ENCODE assay signal across 8 cellular contexts in genomic region chr9:35656841-35657326, GRCh38. TPM values are rescaled to one million over a fixed set of nuclear protein-coding genes. Genes with fewer than 3 reads are reported as not detected.
A peak's percentile ranks its signal among the peaks of the same experiment; 100 is the strongest.
DNase-seq lines count a peak whose midpoint lies in the region; ATAC-seq, FAIRE-seq and TF ChIP-seq lines count a peak whose summit lies in the region.

No MANE protein-coding gene starts in this region.

- H3K36me3 ChIP-seq in adipocyte (ENCODE audit: control insufficient read depth, insufficient read depth, low read length, severe bottlenecking) = peaks cover 20% of the 10 kb centered on the region
- peaks cover 1 to 4% of the 10 kb centered on the region in 2 experiments for H3K36me3 ChIP-seq in keratinocyte (ENCODE audit: control insufficient read depth in 2 of 2, extremely low read depth in 1 of 2, insufficient read depth in 2 of 2, low read length in 2 of 2)
- peaks cover 0 to 15% (median 11%) of the 10 kb centered on the region in 5 donors for H3K36me3 ChIP-seq in subcutaneous abdominal adipose tissue (ENCODE audit: control insufficient read depth in 5 of 5, insufficient read depth in 5 of 5, low read length in 5 of 5)

- no peak for FAIRE-seq in keratinocyte (lab: Jason Lieb, UNC)

- no peaks in the 10 kb centered on the region for H4K20me1 ChIP-seq in keratinocyte (ENCODE audit: control insufficient read depth, extremely low read depth, insufficient read depth, low read length)

- intact Hi-C loops in sciatic nerve (cut with DNase I) = no loop called here

- H3K27ac ChIP-seq in keratinocyte (ENCODE audit: control insufficient read depth, insufficient read depth, low read length) = peak overlapping the region; percentile 59
- peak overlapping the region; percentile 95 for H3K27ac ChIP-seq in subcutaneous abdominal adipose tissue (ENCODE audit: low read depth, low read length)

- no peaks in the 10 kb centered on the region for H3K27me3 ChIP-seq in adipocyte (replicated peaks; ENCODE audit: control insufficient read depth, insufficient read depth, low read length)
- H3K27me3 ChIP-seq in keratinocyte (ENCODE audit: control insufficient read depth, extremely low read depth, insufficient read depth, low read length) = peaks cover 3% of the 10 kb centered on the region
- no peaks in the 10 kb centered on the region for H3K27me3 ChIP-seq in subcutaneous abdominal adipose tissue (ENCODE audit: control insufficient read depth in 5 of 5, insufficient read depth in 4 of 5, low read length in 5 of 5)

- H3K9me1 ChIP-seq in keratinocyte (ENCODE audit: control insufficient read depth, extremely low read depth, insufficient read depth, low read length) = no peaks in the 10 kb centered on the region

- H3K4me3 ChIP-seq in adipocyte (ENCODE audit: low read length) (peak overlapping the region; percentile 64), keratinocyte (ENCODE audit: control insufficient read depth in 2 of 3, extremely low read depth in 1 of 3, insufficient read depth in 2 of 3, low read depth in 1 of 3, low read length in 3 of 3) (peak overlapping the region; percentile 2 to 67 (median 37)), subcutaneous abdominal adipose tissue (ENCODE audit: low read depth in 1 of 5, low read length in 5 of 5) (peak overlapping the region; percentile 57 to 97 (median 69))

- ATAC-seq in sciatic nerve = no peak
- ATAC-seq in HG03025 (IDR thresholded peaks at IDR 0.05; ENCODE audit: low FRiP score, unreplicated experiment) = no peak

- dilution Hi-C loops in keratinocyte (cut with MboI; ENCODE audit: extremely low pct_ligation_motif_present, low sequenced_read_pairs) = no loop called here

- peak overlapping the region; percentile 90 for H2AFZ ChIP-seq in keratinocyte (ENCODE audit: control insufficient read depth, low read length)

- H3K4me1 ChIP-seq in adipocyte (ENCODE audit: control insufficient read depth, insufficient read depth, low read length) (peaks cover 43% of the 10 kb centered on the region), keratinocyte (ENCODE audit: control insufficient read depth, extremely low read depth, insufficient read depth, low read length) (peaks cover 13% of the 10 kb centered on the region), subcutaneous abdominal adipose tissue (ENCODE audit: control insufficient read depth in 5 of 5, insufficient read depth in 5 of 5, low read length in 5 of 5) (peaks cover 17 to 47% (median 42%) of the 10 kb centered on the region in 5 donors)

- H3K79me2 ChIP-seq in keratinocyte (ENCODE audit: control insufficient read depth, insufficient read depth, low read length) = peaks cover 2% of the 10 kb centered on the region

- peak; percentile 56 for DNase-seq in NCI-H1694 (lab: John Stamatoyannopoulos, UW)
- DNase-seq in NCI-H1694 treated with DMSO at 0.1 percent for 48 hours (lab: John Stamatoyannopoulos, UW) = no peak
- no peak for DNase-seq in adipocyte (ENCODE audit: low read depth)
- DNase-seq in keratinocyte (ENCODE audit: low read depth, low spot score) = no peak
- DNase-seq in sciatic nerve (ENCODE audit: low spot score) = no peak
- DNase-seq in DMS153 (lab: John Stamatoyannopoulos, UW) = no peak

- H3K9me3 ChIP-seq in adipocyte (ENCODE audit: control insufficient read depth, low read length) (no peaks in the 10 kb centered on the region), keratinocyte (ENCODE audit: control insufficient read depth, low read depth, low read length) (no peaks in the 10 kb centered on the region), subcutaneous abdominal adipose tissue (ENCODE audit: control insufficient read depth in 5 of 5, low read length in 5 of 5) (no peaks in the 10 kb centered on the region)

- H3K9ac ChIP-seq in adipocyte (ENCODE audit: low read length) (peak overlapping the region; percentile 99), keratinocyte (ENCODE audit: control insufficient read depth, extremely low read depth, insufficient read depth, low read length) (peak overlapping the region; percentile 82), subcutaneous abdominal adipose tissue (ENCODE audit: low read length in 5 of 5) (peak overlapping the region; percentile 45 to 99 (median 81))

- TF ChIP-seq CTCF in keratinocyte (optimal IDR thresholded peaks at IDR 0.05 in 1 of 3, IDR thresholded peaks at IDR 0.05 in 1 of 3, conservative IDR thresholded peaks at IDR 0.05 in 1 of 3; ENCODE audit: extremely low read depth in 1 of 3, insufficient read depth in 2 of 3, low read length in 3 of 3) = no peak

- peak overlapping the region; percentile 87 for H3K4me2 ChIP-seq in keratinocyte (ENCODE audit: control insufficient read depth, extremely low read depth, insufficient read depth, low read depth, low read length)

RNA-seq across cellular contexts. Expression of gene RMRP, which starts 0.9 kb away (rescaled TPM):
- polyA plus RNA-seq in keratinocyte = 21.6 to 91.8 TPM (median 40.5 TPM) in 3 replicates
- 29.8 TPM for polyA plus RNA-seq in keratinocyte (2011; ENCODE audit: low read depth)
- 31.7 and 49.9 TPM in 2 replicates for polyA plus RNA-seq in keratinocyte (2011; cell fraction: cytosol; rRNA removed)
- polyA plus RNA-seq in keratinocyte (2011; cell fraction: nucleus; rRNA removed) = 581 and 1,734 TPM in 2 replicates
- 12.7 and 20.0 TPM in 2 replicates for polyA plus RNA-seq in keratinocyte (2012; ENCODE audit: low replicate concordance)
- 5,944 to 36,209 TPM (median 23,721 TPM) in 3 replicates for polyA minus RNA-seq in keratinocyte
- polyA minus RNA-seq in keratinocyte (2011; cell fraction: cytosol; rRNA and poly(A)+ RNA removed) = 15,491 TPM
- 126,667 and 367,210 TPM in 2 replicates for polyA minus RNA-seq in keratinocyte (2011; cell fraction: nucleus; rRNA and poly(A)+ RNA removed)
- total RNA-seq in sciatic nerve = 12,220 TPM

RNA-seq across cellular contexts. Expression of gene CCDC107, which starts 1.2 kb away (rescaled TPM):
- polyA plus RNA-seq in keratinocyte = 10.5 to 14.3 TPM (median 14.1 TPM) in 3 replicates
- polyA plus RNA-seq in keratinocyte (2011; ENCODE audit: low read depth) = 7.1 TPM
- 6.0 and 10.1 TPM in 2 replicates for polyA plus RNA-seq in keratinocyte (2011; cell fraction: cytosol; rRNA removed)
- polyA plus RNA-seq in keratinocyte (2011; cell fraction: nucleus; rRNA removed) = 10.8 TPM in 2 replicates
- 12.5 and 13.3 TPM in 2 replicates for polyA plus RNA-seq in keratinocyte (2012; ENCODE audit: low replicate concordance)
- polyA minus RNA-seq in keratinocyte = 2.4 to 7.8 TPM (median 4.0 TPM) in 3 replicates
- polyA minus RNA-seq in keratinocyte (2011; cell fraction: cytosol; rRNA and poly(A)+ RNA removed) = 13.6 TPM
- polyA minus RNA-seq in keratinocyte (2011; cell fraction: nucleus; rRNA and poly(A)+ RNA removed) = 3.0 and 3.6 TPM in 2 replicates
- 28.0 TPM for total RNA-seq in sciatic nerve

RNA-seq across cellular contexts. Expression of gene SIT1, which starts 6.2 kb away (rescaled TPM):
- not detected in 3 replicates for polyA plus RNA-seq in keratinocyte
- polyA plus RNA-seq in keratinocyte (2011; ENCODE audit: low read depth) = not detected
- not detected in 2 replicates for polyA plus RNA-seq in keratinocyte (2011; cell fraction: cytosol; rRNA removed)
- polyA plus RNA-seq in keratinocyte (2011; cell fraction: nucleus; rRNA removed) = not detected in 2 replicates
- not detected in 2 replicates for polyA plus RNA-seq in keratinocyte (2012; ENCODE audit: low replicate concordance)
- not detected in 3 replicates for polyA minus RNA-seq in keratinocyte
- polyA minus RNA-seq in keratinocyte (2011; cell fraction: cytosol; rRNA and poly(A)+ RNA removed) = not detected
- polyA minus RNA-seq in keratinocyte (2011; cell fraction: nucleus; rRNA and poly(A)+ RNA removed) = not detected in 2 replicates
- total RNA-seq in sciatic nerve = 0.67 TPM

RNA-seq across cellular contexts. Expression of gene ARHGEF39, which starts 8.1 kb away (rescaled TPM):
- polyA plus RNA-seq in keratinocyte = 0.88 to 3.3 TPM (median 2.4 TPM) in 3 replicates
- not detected for polyA plus RNA-seq in keratinocyte (2011; ENCODE audit: low read depth)
- 0.89 and 1.3 TPM in 2 replicates for polyA plus RNA-seq in keratinocyte (2011; cell fraction: cytosol; rRNA removed)
- 2.3 TPM in 2 replicates for polyA plus RNA-seq in keratinocyte (2011; cell fraction: nucleus; rRNA removed)
- 0.55 and 2.7 TPM in 2 replicates for polyA plus RNA-seq in keratinocyte (2012; ENCODE audit: low replicate concordance)
- polyA minus RNA-seq in keratinocyte = 0.69 to 1.4 TPM (median 1.3 TPM) in 3 replicates
- 1.2 TPM for polyA minus RNA-seq in keratinocyte (2011; cell fraction: cytosol; rRNA and poly(A)+ RNA removed)
- 0.16 TPM in 1 of 2 replicates, not detected in the other for polyA minus RNA-seq in keratinocyte (2011; cell fraction: nucleus; rRNA and poly(A)+ RNA removed)
- not detected for total RNA-seq in sciatic nerve

RNA-seq across cellular contexts. Expression of gene CA9, which starts 16.8 kb away (rescaled TPM):
- polyA plus RNA-seq in keratinocyte = 0.89 to 9.5 TPM (median 7.2 TPM) in 3 replicates
- polyA plus RNA-seq in keratinocyte (2011; ENCODE audit: low read depth) = 0.60 TPM
- polyA plus RNA-seq in keratinocyte (2011; cell fraction: cytosol; rRNA removed) = 0.56 and 1.1 TPM in 2 replicates
- polyA plus RNA-seq in keratinocyte (2011; cell fraction: nucleus; rRNA removed) = 4.1 and 6.4 TPM in 2 replicates
- polyA plus RNA-seq in keratinocyte (2012; ENCODE audit: low replicate concordance) = 1.5 TPM in 2 replicates
- 1.9 to 6.5 TPM (median 4.5 TPM) in 3 replicates for polyA minus RNA-seq in keratinocyte
- 1.9 TPM for polyA minus RNA-seq in keratinocyte (2011; cell fraction: cytosol; rRNA and poly(A)+ RNA removed)
- 2.2 and 3.7 TPM in 2 replicates for polyA minus RNA-seq in keratinocyte (2011; cell fraction: nucleus; rRNA and poly(A)+ RNA removed)
- total RNA-seq in sciatic nerve = not detected
